Comparison of ENCODE assay signal across 1 cellular context in genomic region chr1:200373811-200374231, GRCh38.
TF ChIP-seq lines count a peak whose summit lies in the region.

No MANE protein-coding gene starts in this region.

TF ChIP-seq in HepG2, 621 proteins besides CTCF, POLR2A, EP300 and RAD21 (continued from another document):
- TF ChIP-seq ZNF281 (CRISPR knock-in tag; IDR thresholded peaks at IDR 0.05; ENCODE audit: borderline replicate concordance): peak; percentile 81
